Comparison of ENCODE assay signal across 22 cellular contexts in the genomic region with DNA sequence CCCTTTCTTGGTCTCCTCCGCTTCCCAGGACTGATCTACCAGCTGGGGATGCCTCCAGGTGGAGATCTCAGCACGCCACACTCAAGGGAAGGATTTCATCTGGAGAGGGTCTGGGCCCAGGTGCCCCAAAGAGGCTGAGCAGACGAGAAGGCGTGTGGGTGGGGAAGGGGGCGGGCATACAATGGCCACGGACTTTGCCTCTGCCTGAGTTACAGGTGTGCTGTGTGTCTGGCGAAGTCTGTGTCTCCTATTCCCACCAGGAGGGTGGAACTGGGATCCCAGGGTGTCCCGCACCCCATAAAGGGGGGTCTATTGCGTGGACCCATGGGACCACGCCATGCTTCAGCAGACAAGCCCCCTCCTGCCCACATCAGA. TPM values are rescaled to one million over a fixed set of nuclear protein-coding genes. Genes with fewer than 3 reads are reported as not detected.
DNase-seq lines count a peak whose midpoint lies in the region; ATAC-seq, FAIRE-seq and TF ChIP-seq lines count a peak whose summit lies in the region.
"Had no signal": no experiment of that assay in that cellular context is flagged by ENCODE, and none has a peak within 500 bp of the region (broad histone marks: within the 10 kb centered on the region; RNA-seq: fewer than 3 reads in every experiment).

No MANE protein-coding gene starts in this region.

- no peak overlapping the region for H3K9ac ChIP-seq in HepG2 (ENCODE audit: insufficient read depth, low read depth, low read length)

- peak overlapping the region in 3 of 5 experiments; percentile 35 to 47 (median 41) for H3K4me3 Mint-ChIP-seq in brain
- H3K4me3 Mint-ChIP-seq: activated naive CD4-positive, alpha-beta T cell treated with anti-CD3 and anti-CD28 coated beads, Interleukin-2, amount 50 U/mL, for 24 hours had no signal

- DNase-seq in HepG2 (ENCODE audit: low spot score) (no peak), right lobe of liver (no peak), mucosa of descending colon (peak in 2 of 3 donors; percentile 71 to 75), COLO668 (lab: John Stamatoyannopoulos, UW; ENCODE audit: unreplicated experiment) (no peak), HAP-1 (ENCODE audit: low spot score in 2 of 2) (no peak), globus pallidus (ENCODE audit: low spot score) (no peak)
- DNase-seq: activated T-cell treated with anti-CD3 and anti-CD28 coated beads, Interleukin-2, amount 50 U/mL, for 72 hours; erythroblast; foreskin keratinocyte; HCEC 1CT; Kasumi-1; left cardiac atrium; NCI-H1930; NCI-H446 treated with DMSO at 0.1 percent for 48 hours; stimulated activated CD4-positive, alpha-beta T cell treated with anti-CD3 and anti-CD28 coated beads, Interleukin-12 subunit alpha, Interleukin-12 subunit beta, amount 100 ng/mL, for 4 hours had no signal

- ATAC-seq in HepG2 (peak; percentile 23), right lobe of liver (no peak), mucosa of descending colon (peak; percentile 73), GM19023 (IDR thresholded peaks at IDR 0.05; ENCODE audit: unreplicated experiment) (no peak)
- ATAC-seq: foreskin keratinocyte, left cardiac atrium had no signal

- no peak for TF ChIP-seq RAD21 in HepG2 (CRISPR knock-in tag; IDR thresholded peaks at IDR 0.05)

- TF ChIP-seq POLR2A in HepG2 (IDR thresholded peaks at IDR 0.05; ENCODE audit: insufficient read depth in 1 of 2, low read depth in 2 of 2, low read length in 2 of 2) (no peak), right lobe of liver (IDR thresholded peaks at IDR 0.05) (no peak)

- no peak for FAIRE-seq in HepG2 (lab: Jason Lieb, UNC)
- FAIRE-seq: GM19239, urothelium cell line had no signal

- H3K4me3 ChIP-seq in HepG2 (replicated peaks in 1 of 3; ENCODE audit: insufficient read depth in 1 of 3, low read depth in 2 of 3, low read length in 3 of 3), result peak overlapping the region in 1 of 3 experiments; percentile 40; a peak in 1 of 6 replicates
- H3K4me3 ChIP-seq in right lobe of liver, result no peak overlapping the region
- no peak overlapping the region for H3K4me3 ChIP-seq in mucosa of descending colon
- no peak overlapping the region for H3K4me3 ChIP-seq in HAP-1
- H3K4me3 ChIP-seq: ascending aorta had no signal

- no peak for TF ChIP-seq CTCF in HepG2 (CRISPR knock-in tag; IDR thresholded peaks at IDR 0.05)
- TF ChIP-seq CTCF in right lobe of liver (IDR thresholded peaks at IDR 0.05), result no peak
- no peak for TF ChIP-seq CTCF in brain (conservative IDR thresholded peaks at IDR 0.05)
- no peak for TF ChIP-seq CTCF in mucosa of descending colon (IDR thresholded peaks at IDR 0.05)

- CTCF ChIA-PET in HepG2 (lab: Yijun Ruan, JAX; ENCODE audit: low intra/inter-chr PET ratio, low total read pairs), result no interaction called here

- no peak overlapping the region for H3K27ac Mint-ChIP-seq in brain
- H3K27ac Mint-ChIP-seq: activated naive CD4-positive, alpha-beta T cell treated with anti-CD3 and anti-CD28 coated beads, Interleukin-2, amount 50 U/mL, for 24 hours; activated T-cell treated with anti-CD3 and anti-CD28 coated beads, Interleukin-2, amount 50 U/mL, for 72 hours had no signal

- no peak for TF ChIP-seq EP300 in HepG2 (IDR thresholded peaks at IDR 0.05; ENCODE audit: low read depth in 2 of 2, low read length in 2 of 2)
- TF ChIP-seq EP300 in HepG2 (CRISPR knock-in tag; IDR thresholded peaks at IDR 0.05; ENCODE audit: borderline replicate concordance), result no peak

- H3K27me3 ChIP-seq in HepG2 (ENCODE audit: control insufficient read depth in 1 of 2, insufficient read depth in 2 of 2, low read length in 2 of 2) (peaks cover 5 to 56% of the 10 kb centered on the region in 2 experiments; a peak in 4 of 5 replicates), right lobe of liver (no peaks in the 10 kb centered on the region), HAP-1 (ENCODE audit: low read depth) (peaks cover 5% of the 10 kb centered on the region)
- H3K27me3 ChIP-seq: ascending aorta had no signal

- in situ Hi-C loops in HepG2 (cut with HindIII; ENCODE audit: extremely low pct_ligation_motif_present, low pct_unique_long_range_greater_than_20kb), result no loop called here
- in situ Hi-C loops in HAP-1 (cut with MboI; ENCODE audit: low sequenced_read_pairs), result no loop called here

- peaks cover 20% of the 10 kb centered on the region for H3K4me1 Mint-ChIP-seq in brain

- no TSS peak for BruUV-seq in HepG2 (replicated peaks; lab: Mats Ljungman, UMichigan)

- H3K9me3 ChIP-seq in HepG2 (ENCODE audit: low read length), result no peaks in the 10 kb centered on the region
- no peaks in the 10 kb centered on the region for H3K9me3 ChIP-seq in right lobe of liver
- H3K9me3 ChIP-seq in mucosa of descending colon, result no peaks in the 10 kb centered on the region
- no peaks in the 10 kb centered on the region for H3K9me3 ChIP-seq in HAP-1
- H3K9me3 ChIP-seq: ascending aorta, neutrophil had no signal

- POLR2A ChIA-PET in HepG2 (lab: Yijun Ruan, JAX), result interaction anchor here (0.9 to 1.3 kb wide), 2 partner anchors 9 to 10 kb away, joined by 3 read pairs; no protein-coding TSS in a partner anchor

- peaks cover 3% of the 10 kb centered on the region for H3K36me3 Mint-ChIP-seq in brain
- H3K36me3 Mint-ChIP-seq: activated naive CD4-positive, alpha-beta T cell treated with anti-CD3 and anti-CD28 coated beads, Interleukin-2, amount 50 U/mL, for 24 hours had no signal

- H3K27me3 Mint-ChIP-seq in brain, result peaks cover 70% of the 10 kb centered on the region
- H3K27me3 Mint-ChIP-seq: activated naive CD4-positive, alpha-beta T cell treated with anti-CD3 and anti-CD28 coated beads, Interleukin-2, amount 50 U/mL, for 24 hours had no signal

- H2AFZ ChIP-seq in HepG2 (ENCODE audit: low read length), result no peak overlapping the region

- H4K20me1 ChIP-seq in HepG2 (ENCODE audit: insufficient read depth, low read length), result no peaks in the 10 kb centered on the region

- H3K27ac ChIP-seq in HepG2 (ENCODE audit: extremely low read length, insufficient read depth, low read length) (no peak overlapping the region), right lobe of liver (no peak overlapping the region)
- H3K27ac ChIP-seq: ascending aorta, foreskin keratinocyte, neutrophil had no signal

- no peaks in the 10 kb centered on the region for H3K79me2 ChIP-seq in HepG2 (ENCODE audit: insufficient read depth, low read length)

- intact Hi-C loops in HepG2 (cut with micrococcal nuclease; ENCODE audit: unreplicated experiment), result no loop called here
- intact Hi-C loops in right lobe of liver (cut with DNase I), result no loop called here
- intact Hi-C loops in mucosa of descending colon (cut with DNase I, micrococcal nuclease), result no loop called here

- H3K4me2 ChIP-seq in HepG2 (ENCODE audit: low read depth, low read length), result peak overlapping the region; percentile 42; the same call in 1 of the 2 replicates

- H3K4me1 ChIP-seq in HepG2 (ENCODE audit: insufficient read depth, low read length) (peaks cover 33% of the 10 kb centered on the region), right lobe of liver (peaks cover 0 to 4% (median 0%) of the 10 kb centered on the region in 4 donors), mucosa of descending colon (ENCODE audit: low read depth) (peaks cover 6% of the 10 kb centered on the region), HAP-1 (no peaks in the 10 kb centered on the region; the same call in 1 of the 2 replicates)
- H3K4me1 ChIP-seq: foreskin keratinocyte had no signal

- H3K9me3 Mint-ChIP-seq in brain, result peaks cover 0 to 11% (median 0%) of the 10 kb centered on the region in 5 experiments
- H3K9me3 Mint-ChIP-seq: activated naive CD4-positive, alpha-beta T cell treated with anti-CD3 and anti-CD28 coated beads, Interleukin-2, amount 50 U/mL, for 24 hours; activated T-cell treated with anti-CD3 and anti-CD28 coated beads, Interleukin-2, amount 50 U/mL, for 72 hours had no signal

- no peaks in the 10 kb centered on the region for H3K36me3 ChIP-seq in HepG2 (replicated peaks in 1 of 2; ENCODE audit: control insufficient read depth in 1 of 2, insufficient read depth in 2 of 2, low read length in 2 of 2)
- H3K36me3 ChIP-seq in right lobe of liver, result no peaks in the 10 kb centered on the region
- no peaks in the 10 kb centered on the region for H3K36me3 ChIP-seq in mucosa of descending colon (ENCODE audit: low read depth)
- H3K36me3 ChIP-seq in HAP-1 (replicated peaks), result no peaks in the 10 kb centered on the region
- H3K36me3 ChIP-seq: ascending aorta, neutrophil had no signal

- WGBS in HepG2 (ENCODE audit: low lambda C conversion rate), result 12% methylated on average over 10 of the region's 10 CpGs
- 80% methylated on average over 1 of the region's 10 CpGs for WGBS in right lobe of liver (ENCODE audit: insufficient coverage, low coverage, low lambda C conversion rate, missing lambda C conversion rate)

RNA-seq across cellular contexts. Expression of gene TLE2, which starts 3.6 kb away (rescaled TPM):
- total RNA-seq in HepG2 (2016; rRNA removed; fragmentation: Illumina TruSeq; extraction: Trizol) (0.07 TPM in 1 of 2 replicates, not detected in the other), right lobe of liver (10 to 100 TPM in 2 of 6 experiments, 1 to 10 TPM in 4; 6.1 to 20.6 (median 9.3) TPM), mucosa of descending colon (10 to 100 TPM; 40.0 to 66.5 (median 63.5) TPM)
- not detected in 2 replicates for total RNA-seq in HepG2 (2016; cell fraction: cytosol; rRNA removed; fragmentation: Illumina TruSeq; extraction: Trizol; ENCODE audit: low read depth)
- not detected in 2 replicates for total RNA-seq in HepG2 (2016; cell fraction: insoluble cytoplasmic fraction; rRNA removed; fragmentation: Illumina TruSeq; extraction: Trizol)
- total RNA-seq in HepG2 (2016; cell fraction: membrane; rRNA removed; fragmentation: Illumina TruSeq; extraction: Trizol), result 0.14 and 0.15 TPM in 2 replicates
- total RNA-seq in HepG2 (2016; cell fraction: nucleus; rRNA removed; fragmentation: Illumina TruSeq; extraction: Trizol), result not detected in 2 replicates
- polyA plus RNA-seq in HepG2 (2011; rRNA removed) (0.72 and 0.81 TPM in 2 replicates), brain (ENCODE audit: insufficient read depth, low read depth, low replicate concordance) (139 TPM)
- polyA plus RNA-seq in HepG2 (2011; cell fraction: cytosol; rRNA removed), result 0.21 and 0.25 TPM in 2 replicates
- polyA plus RNA-seq in HepG2 (2011; cell fraction: nucleus; rRNA removed), result 1.8 and 1.9 TPM in 2 replicates
- polyA plus RNA-seq in HepG2 (2012), result 0.67 and 0.75 TPM in 2 replicates
- polyA plus RNA-seq in HepG2 (2016; cell fraction: cytosol; fragmentation: Illumina TruSeq; extraction: Trizol; ENCODE audit: low read depth), result 0.19 and 0.40 TPM in 2 replicates
- polyA plus RNA-seq in HepG2 (2016; cell fraction: insoluble cytoplasmic fraction; fragmentation: Illumina TruSeq; extraction: Trizol; ENCODE audit: low read depth), result 0.13 TPM in 1 of 2 replicates, not detected in the other
- polyA plus RNA-seq in HepG2 (2016; cell fraction: membrane; fragmentation: Illumina TruSeq; extraction: Trizol; ENCODE audit: low read depth), result 0.23 and 0.82 TPM in 2 replicates
- polyA plus RNA-seq in HepG2 (2016; cell fraction: nucleus; fragmentation: Illumina TruSeq; extraction: Trizol; ENCODE audit: insufficient read depth, low read depth), result 0.56 TPM in 1 of 2 replicates, not detected in the other
- polyA minus RNA-seq in HepG2 (2011; rRNA and poly(A)+ RNA removed; ENCODE audit: low replicate concordance), result 1.3 and 12.9 TPM in 2 replicates
- polyA minus RNA-seq in HepG2 (2011; cell fraction: cytosol; rRNA and poly(A)+ RNA removed), result 0.35 and 0.89 TPM in 2 replicates
- polyA minus RNA-seq in HepG2 (2011; cell fraction: nucleus; rRNA and poly(A)+ RNA removed), result 0.77 TPM in 1 of 2 replicates, not detected in the other

RNA-seq across cellular contexts. Expression of gene TLE5, which starts 36.8 kb away (rescaled TPM):
- 51.6 and 62.8 TPM in 2 replicates for total RNA-seq in HepG2 (2016; rRNA removed; fragmentation: Illumina TruSeq; extraction: Trizol)
- total RNA-seq in HepG2 (2016; cell fraction: cytosol; rRNA removed; fragmentation: Illumina TruSeq; extraction: Trizol; ENCODE audit: low read depth), result 148 and 187 TPM in 2 replicates
- 41.9 and 63.2 TPM in 2 replicates for total RNA-seq in HepG2 (2016; cell fraction: insoluble cytoplasmic fraction; rRNA removed; fragmentation: Illumina TruSeq; extraction: Trizol)
- total RNA-seq in HepG2 (2016; cell fraction: membrane; rRNA removed; fragmentation: Illumina TruSeq; extraction: Trizol), result 155 and 189 TPM in 2 replicates
- total RNA-seq in HepG2 (2016; cell fraction: nucleus; rRNA removed; fragmentation: Illumina TruSeq; extraction: Trizol), result 29.0 and 32.6 TPM in 2 replicates
- 189 and 246 TPM in 2 replicates for polyA plus RNA-seq in HepG2 (2011; rRNA removed)
- 170 and 253 TPM in 2 replicates for polyA plus RNA-seq in HepG2 (2011; cell fraction: cytosol; rRNA removed)
- 312 and 359 TPM in 2 replicates for polyA plus RNA-seq in HepG2 (2011; cell fraction: nucleus; rRNA removed)
- polyA plus RNA-seq in HepG2 (2012), result 157 and 182 TPM in 2 replicates
- polyA plus RNA-seq in HepG2 (2016; cell fraction: cytosol; fragmentation: Illumina TruSeq; extraction: Trizol; ENCODE audit: low read depth), result 365 and 380 TPM in 2 replicates
- 90.9 and 108 TPM in 2 replicates for polyA plus RNA-seq in HepG2 (2016; cell fraction: insoluble cytoplasmic fraction; fragmentation: Illumina TruSeq; extraction: Trizol; ENCODE audit: low read depth)
- polyA plus RNA-seq in HepG2 (2016; cell fraction: membrane; fragmentation: Illumina TruSeq; extraction: Trizol; ENCODE audit: low read depth), result 308 and 330 TPM in 2 replicates
- 105 and 117 TPM in 2 replicates for polyA plus RNA-seq in HepG2 (2016; cell fraction: nucleus; fragmentation: Illumina TruSeq; extraction: Trizol; ENCODE audit: insufficient read depth, low read depth)
- 213 and 462 TPM in 2 replicates for polyA minus RNA-seq in HepG2 (2011; rRNA and poly(A)+ RNA removed; ENCODE audit: low replicate concordance)
- 159 and 180 TPM in 2 replicates for polyA minus RNA-seq in HepG2 (2011; cell fraction: cytosol; rRNA and poly(A)+ RNA removed)
- polyA minus RNA-seq in HepG2 (2011; cell fraction: nucleus; rRNA and poly(A)+ RNA removed), result 36.2 and 46.2 TPM in 2 replicates
- total RNA-seq in right lobe of liver, result 100 to 1,000 TPM; 119 to 198 (median 152) TPM
- 1,738 TPM for polyA plus RNA-seq in brain (ENCODE audit: insufficient read depth, low read depth, low replicate concordance)
- total RNA-seq in mucosa of descending colon, result 100 to 1,000 TPM; 427 to 664 (median 556) TPM

RNA-seq across cellular contexts. Expression of gene TLE6, which starts 48.1 kb away (rescaled TPM):
- 0.24 and 0.28 TPM in 2 replicates for total RNA-seq in HepG2 (2016; rRNA removed; fragmentation: Illumina TruSeq; extraction: Trizol)
- total RNA-seq in HepG2 (2016; cell fraction: cytosol; rRNA removed; fragmentation: Illumina TruSeq; extraction: Trizol; ENCODE audit: low read depth), result not detected in 2 replicates
- 0.06 TPM in 1 of 2 replicates, not detected in the other for total RNA-seq in HepG2 (2016; cell fraction: insoluble cytoplasmic fraction; rRNA removed; fragmentation: Illumina TruSeq; extraction: Trizol)
- total RNA-seq in HepG2 (2016; cell fraction: membrane; rRNA removed; fragmentation: Illumina TruSeq; extraction: Trizol), result not detected in 2 replicates
- total RNA-seq in HepG2 (2016; cell fraction: nucleus; rRNA removed; fragmentation: Illumina TruSeq; extraction: Trizol), result not detected in 2 replicates
- polyA plus RNA-seq in HepG2 (2011; rRNA removed), result 5.5 and 6.4 TPM in 2 replicates
- polyA plus RNA-seq in HepG2 (2011; cell fraction: cytosol; rRNA removed), result 4.2 TPM in 2 replicates
- polyA plus RNA-seq in HepG2 (2011; cell fraction: nucleus; rRNA removed), result 18.3 and 20.1 TPM in 2 replicates
- 1.5 and 1.9 TPM in 2 replicates for polyA plus RNA-seq in HepG2 (2012)
- polyA plus RNA-seq in HepG2 (2016; cell fraction: cytosol; fragmentation: Illumina TruSeq; extraction: Trizol; ENCODE audit: low read depth), result 0.19 and 0.32 TPM in 2 replicates
- not detected in 2 replicates for polyA plus RNA-seq in HepG2 (2016; cell fraction: insoluble cytoplasmic fraction; fragmentation: Illumina TruSeq; extraction: Trizol; ENCODE audit: low read depth)
- not detected in 2 replicates for polyA plus RNA-seq in HepG2 (2016; cell fraction: membrane; fragmentation: Illumina TruSeq; extraction: Trizol; ENCODE audit: low read depth)
- polyA plus RNA-seq in HepG2 (2016; cell fraction: nucleus; fragmentation: Illumina TruSeq; extraction: Trizol; ENCODE audit: insufficient read depth, low read depth), result 1.00 TPM in 1 of 2 replicates, not detected in the other
- 4.2 and 4.9 TPM in 2 replicates for polyA minus RNA-seq in HepG2 (2011; rRNA and poly(A)+ RNA removed; ENCODE audit: low replicate concordance)
- 2.4 TPM in 1 of 2 replicates, not detected in the other for polyA minus RNA-seq in HepG2 (2011; cell fraction: cytosol; rRNA and poly(A)+ RNA removed)
- 3.2 and 5.0 TPM in 2 replicates for polyA minus RNA-seq in HepG2 (2011; cell fraction: nucleus; rRNA and poly(A)+ RNA removed)
- total RNA-seq in right lobe of liver, result 1 to 10 TPM; 2.3 to 8.9 (median 4.6) TPM
- polyA plus RNA-seq in brain (ENCODE audit: insufficient read depth, low read depth, low replicate concordance), result 12.7 TPM
- 1 to 10 TPM; 1.8 to 4.1 (median 3.0) TPM for total RNA-seq in mucosa of descending colon
- total RNA-seq: ascending aorta had no signal

Comparison
In these comparisons a context has a peak if more than half of its experiments do, and no peak if none do; other contexts are left out.
1. ATAC-seq: peak in HepG2 (single experiment) and mucosa of descending colon (single experiment); none in right lobe of liver (0 of 4) and GM19023 (single experiment).
2. DNase-seq: peak in mucosa of descending colon (2 of 3); none in HepG2 (single experiment), right lobe of liver (0 of 3), COLO668 (single experiment), HAP-1 (0 of 2) and globus pallidus (single experiment).